8 cellular contexts compared by ENCODE assay signal in the genomic region with DNA sequence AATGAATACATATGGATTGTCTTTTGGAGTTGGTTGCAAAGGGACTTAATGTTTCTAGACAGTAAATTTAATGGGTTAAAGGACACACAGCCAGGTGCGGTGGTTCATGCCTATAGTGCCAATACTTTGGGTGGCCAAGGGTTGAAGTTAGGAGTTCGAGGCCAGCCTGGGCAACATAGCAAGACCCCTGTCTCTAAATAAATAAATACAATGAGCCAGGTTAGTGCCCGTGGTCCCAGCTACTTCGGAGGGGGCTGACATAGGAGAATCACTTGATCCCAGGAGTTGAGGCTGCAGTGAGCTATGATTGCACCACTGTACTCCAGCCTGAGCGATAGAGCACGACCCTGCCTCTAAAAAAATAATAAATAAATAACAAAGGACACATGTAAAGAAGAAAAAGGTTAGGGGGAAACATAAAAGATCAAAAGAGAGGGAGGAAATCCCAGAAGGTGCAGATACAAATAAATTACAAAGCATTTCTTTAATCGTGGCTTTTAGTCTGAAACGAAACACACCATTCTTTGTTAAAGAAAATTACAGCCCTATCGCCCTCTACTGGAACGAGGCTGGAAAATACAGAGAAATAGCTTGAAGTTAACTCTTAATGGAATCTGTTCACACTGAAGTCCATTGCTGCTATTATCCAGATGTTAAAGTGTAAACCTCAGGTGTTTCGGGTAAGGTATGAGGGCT. TPM values are rescaled to one million over a fixed set of nuclear protein-coding genes. Genes with fewer than 3 reads are reported as not detected.
DNase-seq lines count a peak whose midpoint lies in the region; ATAC-seq, FAIRE-seq and TF ChIP-seq lines count a peak whose summit lies in the region.

No MANE protein-coding gene starts in this region.

- H3K9me3 ChIP-seq in adrenal gland (replicated peaks in 1 of 3) = no peaks in the 10 kb centered on the region

- peak; percentile 22 to 53 (median 40) for TF ChIP-seq CTCF in adrenal gland (IDR thresholded peaks at IDR 0.05)

- peaks cover 0 to 12% of the 10 kb centered on the region in 2 donors for H3K36me3 ChIP-seq in adrenal gland (replicated peaks in 1 of 2)

- H3K27me3 ChIP-seq in adrenal gland = no peaks in the 10 kb centered on the region

- DNase-seq in DMS53 treated with DMSO at 0.1 percent for 48 hours (lab: John Stamatoyannopoulos, UW; ENCODE audit: unreplicated experiment) = peak; percentile 23
- DNase-seq in NCI-H146 (lab: John Stamatoyannopoulos, UW) = peak; percentile 26
- DNase-seq in adrenal gland = peak in 1 of 7 donors; percentile 20
- DNase-seq in left colon = no peak
- no peak for DNase-seq in urothelium cell line (ENCODE audit: low spot score)
- DNase-seq in dedifferentiated amniotic fluid mesenchymal stem cell (ENCODE audit: extremely low spot score) = no peak

- no peaks in the 10 kb centered on the region for H3K4me1 ChIP-seq in adrenal gland (replicated peaks in 1 of 2)

- no peak overlapping the region for H3K27ac ChIP-seq in adrenal gland

- intact Hi-C loops in adrenal gland (cut with DNase I) = no loop called here
- intact Hi-C loops in left colon (cut with DNase I, micrococcal nuclease) = no loop called here

- ATAC-seq in left colon (peak; percentile 71), GM18517 (IDR thresholded peaks at IDR 0.05; ENCODE audit: unreplicated experiment) (no peak)

- peak; percentile 83 for FAIRE-seq in A204.1 (lab: Jason Lieb, UNC)
- FAIRE-seq in urothelium cell line (lab: Jason Lieb, UNC) = no peak

- WGBS in adrenal gland, 4 donors = 49 to 53% (median 52%) methylated on average over 11 of the region's 11 CpGs

- no peak overlapping the region for H3K4me3 ChIP-seq in adrenal gland

- no peak for TF ChIP-seq POLR2A in adrenal gland (IDR thresholded peaks at IDR 0.05)

RNA-seq across cellular contexts. Expression of a gene that starts 42.6 kb away (rescaled TPM):
- total RNA-seq in adrenal gland = 1 to 10 TPM in 2 of 8 donors, under 1 TPM in 6; 0.28 to 1.5 (median 0.65) TPM
- polyA plus RNA-seq in adrenal gland = 1 to 10 TPM in 1 of 3 donors, under 1 TPM in 2; 0.17 to 1.7 (median 0.97) TPM
- total RNA-seq in left colon = 1 to 10 TPM; 2.2 to 3.4 TPM

Comparison
In these comparisons a context has a peak if more than half of its experiments do, and no peak if none do; other contexts are left out.
1. DNase-seq: peak in DMS53 treated with DMSO at 0.1 percent for 48 hours (single experiment) and NCI-H146 (single experiment); none in left colon (0 of 2), urothelium cell line (single experiment) and dedifferentiated amniotic fluid mesenchymal stem cell (single experiment).